In the genomic region with DNA sequence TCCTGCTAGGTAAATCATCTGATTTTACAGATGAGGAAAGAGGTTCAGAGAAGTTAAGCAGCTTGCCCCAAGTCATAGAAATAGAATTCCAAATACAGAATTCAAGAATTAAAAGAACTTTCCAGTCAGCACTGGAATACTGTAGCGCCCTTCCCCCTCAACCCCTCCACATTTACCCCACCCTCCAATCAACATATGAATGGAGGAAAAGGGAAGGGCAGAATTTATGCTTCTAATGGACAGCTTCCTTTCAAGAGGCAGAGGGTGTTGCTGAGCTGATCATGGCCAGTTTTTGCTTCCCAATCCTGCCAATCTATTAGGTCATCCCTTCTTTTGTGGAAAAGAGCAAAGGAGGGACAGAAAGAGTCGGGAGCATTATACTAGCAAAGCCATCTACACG, we compare ENCODE assay signal across 23 cellular contexts. TPM values are rescaled to one million over a fixed set of nuclear protein-coding genes. Genes with fewer than 3 reads are reported as not detected.
"Had no signal": no experiment of that assay in that cellular context is flagged by ENCODE, and none has a peak within 500 bp of the region (broad histone marks: within the 10 kb centered on the region; RNA-seq: fewer than 3 reads in every experiment).

No MANE protein-coding gene starts in this region.

- H3K36me3 Mint-ChIP-seq: mesothelial cell of epicardium, natural killer cell had no signal

- H3K9me3 ChIP-seq: body of pancreas, heart left ventricle, neutrophil, ovary, prostate gland had no signal

- H3K4me3 ChIP-seq: body of pancreas, cardiac muscle cell, heart left ventricle, left ventricle myocardium inferior, ovary, prostate gland, spleen had no signal

- H3K27me3 ChIP-seq: body of pancreas, cardiac muscle cell, heart left ventricle, ovary, spleen had no signal

- H3K27ac ChIP-seq: body of pancreas, cardiac muscle cell, epithelial cell of prostate, heart left ventricle, left ventricle myocardium inferior, neutrophil, ovary, prostate gland, spleen had no signal

- H3K9me3 Mint-ChIP-seq: activated naive CD4-positive, alpha-beta T cell treated with anti-CD3 and anti-CD28 coated beads, Interleukin-2, amount 50 U/mL, for 24 hours; activated T-helper 1 cell treated with anti-CD3 and anti-CD28 coated beads, Interleukin-12 subunit alpha, Interleukin-12 subunit beta, Interleukin-2, Interleukin-4 antibody, amounts not matched to agents 30 ng/mL and 10 ng/mL and 1 ng/mL, durations not matched to agents 14 hours and 24 hours and 36 hours; natural killer cell had no signal

- H3K4me1 Mint-ChIP-seq: mesothelial cell of epicardium, natural killer cell had no signal

- H3K36me3 ChIP-seq: cardiac muscle cell, heart left ventricle, left ventricle myocardium inferior, neutrophil, ovary, prostate gland, spleen had no signal

- H3K27me3 Mint-ChIP-seq: activated naive CD4-positive, alpha-beta T cell treated with anti-CD3 and anti-CD28 coated beads, Interleukin-2, amount 50 U/mL, for 24 hours had no signal

- H3K4me3 Mint-ChIP-seq: activated CD8-positive, alpha-beta T cell treated with anti-CD3 and anti-CD28 coated beads, Interleukin-2, amount 10 ng/mL, durations not matched to agents 7 days and 5 days; activated naive CD4-positive, alpha-beta T cell treated with anti-CD3 and anti-CD28 coated beads, Interleukin-2, amount 50 U/mL, for 24 hours; activated T-helper 1 cell treated with anti-CD3 and anti-CD28 coated beads, Interleukin-12 subunit alpha, Interleukin-12 subunit beta, Interleukin-2, Interleukin-4 antibody, amounts not matched to agents 30 ng/mL and 10 ng/mL and 1 ng/mL, durations not matched to agents 14 hours and 24 hours and 36 hours; mesothelial cell of epicardium; natural killer cell had no signal

- H3K27ac Mint-ChIP-seq: activated CD8-positive, alpha-beta T cell treated with anti-CD3 and anti-CD28 coated beads, Interleukin-2, amount 10 ng/mL, durations not matched to agents 7 days and 5 days; activated naive CD4-positive, alpha-beta T cell treated with anti-CD3 and anti-CD28 coated beads, Interleukin-2, amount 50 U/mL, for 24 hours; activated T-helper 1 cell treated with anti-CD3 and anti-CD28 coated beads, Interleukin-12 subunit alpha, Interleukin-12 subunit beta, Interleukin-2, Interleukin-4 antibody, amounts not matched to agents 30 ng/mL and 10 ng/mL and 1 ng/mL, durations not matched to agents 14 hours and 24 hours and 36 hours; mesothelial cell of epicardium; natural killer cell had no signal

- H3K4me1 ChIP-seq: body of pancreas, heart left ventricle, left ventricle myocardium inferior, prostate gland, spleen had no signal

- DNase-seq: activated CD4-positive, alpha-beta T cell treated with anti-CD3 and anti-CD28 coated beads, Interleukin-2, amount 50 U/mL, for 1 hour; activated CD8-positive, alpha-beta T cell treated with anti-CD3 and anti-CD28 coated beads, Interleukin-2, amount 10 ng/mL, durations not matched to agents 7 days and 5 days; activated gamma-delta T cell treated with Interleukin-2 at 50 U/mL for 16 hours; anterior cingulate cortex; body of pancreas; heart left ventricle; kidney glomerular epithelial cell; left ventricle myocardium inferior; natural killer cell; ovary; spleen; stimulated activated CD4-positive, alpha-beta T cell treated with anti-CD3 and anti-CD28 coated beads, Interleukin-4, amount 100 ng/mL, for 4 hours; stimulated activated naive CD8-positive, alpha-beta T cell treated with anti-CD3 and anti-CD28 coated beads, Interleukin-15, Interleukin-2, amounts not matched to agents 100 U/mL and 50 U/mL, for 24 hours; T-helper 2 cell had no signal

- ATAC-seq: activated CD4-positive, CD25-positive, alpha-beta regulatory T cell treated with anti-CD3 and anti-CD28 coated beads, Interleukin-2, amount 50 U/mL, for 24 hours; activated CD8-positive, alpha-beta T cell treated with anti-CD3 and anti-CD28 coated beads, Interleukin-2, amount 10 ng/mL, durations not matched to agents 7 days and 5 days; body of pancreas; heart left ventricle; natural killer cell; stimulated activated naive CD8-positive, alpha-beta T cell treated with anti-CD3 and anti-CD28 coated beads, Interleukin-15, Interleukin-2, amounts not matched to agents 100 U/mL and 50 U/mL, for 24 hours had no signal

RNA-seq across cellular contexts. Expression of gene ANKRD31, which starts 39.1 kb away (rescaled TPM):
- total RNA-seq: lung microvascular endothelial cell had no signal
